ENCODE assay signal across 18 cellular contexts in genomic region chr17:74954665-74955421, GRCh38. TPM values are rescaled to one million over a fixed set of nuclear protein-coding genes. Genes with fewer than 3 reads are reported as not detected.
"Had no signal": no experiment of that assay in that cellular context is flagged by ENCODE, and none has a peak within 500 bp of the region (broad histone marks: within the 10 kb centered on the region; RNA-seq: fewer than 3 reads in every experiment).

No MANE protein-coding gene starts in this region.

- H3K27me3 ChIP-seq: hepatocyte, ovary had no signal

- H3K4me3 ChIP-seq: hepatocyte, ovary, thoracic aorta had no signal

- H3K27ac ChIP-seq: brain microvascular endothelial cell, hepatocyte, ovary, thoracic aorta had no signal

- H3K27ac Mint-ChIP-seq: activated naive CD4-positive, alpha-beta T cell treated with anti-CD3 and anti-CD28 coated beads, Interleukin-2, amount 50 U/mL, for 24 hours; dendritic cell treated with granulocyte-macrophage colony-stimulating factor and Interleukin-4, amounts not matched to agents 40 ng/mL and 50 ng/mL, for 4 days; stimulated activated naive CD8-positive, alpha-beta T cell treated with anti-CD3 and anti-CD28 coated beads, Interleukin-15, Interleukin-2, amounts not matched to agents 100 ng/mL and 50 ng/mL, for 24 hours had no signal

- H2AFZ ChIP-seq: hepatocyte had no signal

- DNase-seq: activated CD4-positive, alpha-beta T cell treated with anti-CD3 and anti-CD28 coated beads, Interleukin-2, amount 50 U/mL, for 4 hours; activated CD4-positive, CD25-positive, alpha-beta regulatory T cell treated with anti-CD3 and anti-CD28 coated beads, Interleukin-2, amount 50 U/mL, for 72 hours; activated T-cell treated with anti-CD3 and anti-CD28 coated beads, Interleukin-2, amount 50 U/mL, for 1 hour; brain microvascular endothelial cell; erythroblast; ovary; stimulated activated CD4-positive, alpha-beta T cell treated with anti-CD3 and anti-CD28 coated beads, Interleukin-12 subunit alpha, Interleukin-12 subunit beta, amount 100 ng/mL, for 4 hours had no signal

- H3K4me1 Mint-ChIP-seq: activated naive CD4-positive, alpha-beta T cell treated with anti-CD3 and anti-CD28 coated beads, Interleukin-2, amount 50 U/mL, for 24 hours; neural crest cell had no signal

- H3K27me3 Mint-ChIP-seq: activated naive CD4-positive, alpha-beta T cell treated with anti-CD3 and anti-CD28 coated beads, Interleukin-2, amount 50 U/mL, for 24 hours; stimulated activated naive CD8-positive, alpha-beta T cell treated with anti-CD3 and anti-CD28 coated beads, Interleukin-15, Interleukin-2, amounts not matched to agents 100 ng/mL and 50 ng/mL, for 24 hours had no signal

- H3K9me3 ChIP-seq: ovary, thoracic aorta had no signal

- H3K9me3 Mint-ChIP-seq: activated naive CD4-positive, alpha-beta T cell treated with anti-CD3 and anti-CD28 coated beads, Interleukin-2, amount 50 U/mL, for 24 hours; neural crest cell; stimulated activated naive CD8-positive, alpha-beta T cell treated with anti-CD3 and anti-CD28 coated beads, Interleukin-15, Interleukin-2, amounts not matched to agents 100 ng/mL and 50 ng/mL, for 24 hours had no signal

- H3K36me3 Mint-ChIP-seq: activated naive CD4-positive, alpha-beta T cell treated with anti-CD3 and anti-CD28 coated beads, Interleukin-2, amount 50 U/mL, for 24 hours had no signal

- H3K79me2 ChIP-seq: hepatocyte had no signal

- H3K4me2 ChIP-seq: hepatocyte had no signal

- H3K4me3 Mint-ChIP-seq: activated naive CD4-positive, alpha-beta T cell treated with anti-CD3 and anti-CD28 coated beads, Interleukin-2, amount 50 U/mL, for 24 hours; dendritic cell treated with granulocyte-macrophage colony-stimulating factor and Interleukin-4, amounts not matched to agents 40 ng/mL and 50 ng/mL, for 4 days; neural crest cell; stimulated activated naive CD8-positive, alpha-beta T cell treated with anti-CD3 and anti-CD28 coated beads, Interleukin-15, Interleukin-2, amounts not matched to agents 100 ng/mL and 50 ng/mL, for 24 hours had no signal

- H3K36me3 ChIP-seq: brain microvascular endothelial cell, ovary, thoracic aorta had no signal

- FAIRE-seq: TTC549 had no signal

RNA-seq across cellular contexts. Expression of gene OTOP3, which starts 19.1 kb away (rescaled TPM):
- total RNA-seq: kidney epithelial cell, liver, mesenteric fat pad, neural crest cell, ovary, thoracic aorta, urinary bladder had no signal
- polyA plus RNA-seq: hepatocyte, liver, ovary, urinary bladder had no signal

RNA-seq across cellular contexts. Expression of gene OTOP2, which starts 30.8 kb away (rescaled TPM):
- total RNA-seq: kidney epithelial cell, liver, mesenteric fat pad, neural crest cell, ovary, thoracic aorta, urinary bladder had no signal
- polyA plus RNA-seq: liver, ovary, urinary bladder had no signal

RNA-seq across cellular contexts. Expression of gene USH1G, which starts 31.8 kb away (rescaled TPM):
- total RNA-seq: kidney epithelial cell, mesenteric fat pad, neural crest cell, thoracic aorta had no signal
- polyA plus RNA-seq: liver had no signal
